Comparison of ENCODE assay signal across 15 cellular contexts in genomic region chr20:24337074-24337473, GRCh38.
DNase-seq lines count a peak whose midpoint lies in the region; ATAC-seq, FAIRE-seq and TF ChIP-seq lines count a peak whose summit lies in the region.
"Had no signal": no experiment of that assay in that cellular context is flagged by ENCODE, and none has a peak within 500 bp of the region (broad histone marks: within the 10 kb centered on the region; RNA-seq: fewer than 3 reads in every experiment).

No MANE protein-coding gene starts in this region.

- DNase-seq in right atrium auricular region (ENCODE audit: low spot score) (peak; percentile 11), left ventricle myocardium inferior (no peak), NB4 (ENCODE audit: low read depth) (peak; percentile 13), bronchial epithelial cell (ENCODE audit: low read depth) (peak; percentile 81), ureter (ENCODE audit: low spot score) (no peak), HAP-1 (ENCODE audit: low spot score in 2 of 2) (no peak)
- no peak for DNase-seq in stimulated activated effector memory CD8-positive, alpha-beta T cell treated with anti-CD3 and anti-CD28 coated beads, Interleukin-12 subunit alpha, Interleukin-12 subunit beta, amount 100 ng/mL, for 72 hours (ENCODE audit: low spot score in 2 of 2)
- DNase-seq: activated naive CD4-positive, alpha-beta T cell treated with anti-CD3 and anti-CD28 coated beads, Interleukin-2, amount 50 U/mL, for 16 hours; NCI-H146; Peyer's patch had no signal

- no peak overlapping the region for H3K27ac ChIP-seq in right atrium auricular region
- H3K27ac ChIP-seq in left ventricle myocardium inferior (replicated peaks), result no peak overlapping the region
- H3K27ac ChIP-seq: Peyer's patch had no signal

- no peak for FAIRE-seq in bronchial epithelial cell (lab: Jason Lieb, UNC)

- TF ChIP-seq CTCF in right atrium auricular region (IDR thresholded peaks at IDR 0.05) (no peak), left ventricle myocardium inferior (IDR thresholded peaks at IDR 0.05; ENCODE audit: borderline replicate concordance) (no peak), NB4 (IDR thresholded peaks at IDR 0.05; ENCODE audit: low read depth, low read length) (no peak), bronchial epithelial cell (IDR thresholded peaks at IDR 0.05; ENCODE audit: insufficient read depth, low read length, severe bottlenecking) (no peak)

- H3K4me3 ChIP-seq in right atrium auricular region, result no peak overlapping the region
- H3K4me3 ChIP-seq in left ventricle myocardium inferior, result no peak overlapping the region
- no peak overlapping the region for H3K4me3 ChIP-seq in NB4 (ENCODE audit: low read depth, low read length)
- H3K4me3 ChIP-seq in bronchial epithelial cell (ENCODE audit: low read depth, low read length), result no peak overlapping the region
- no peak overlapping the region for H3K4me3 ChIP-seq in HAP-1
- H3K4me3 ChIP-seq: Peyer's patch had no signal

- no peaks in the 10 kb centered on the region for H3K36me3 Mint-ChIP-seq in stimulated activated effector memory CD8-positive, alpha-beta T cell treated with anti-CD3 and anti-CD28 coated beads, Interleukin-12 subunit alpha, Interleukin-12 subunit beta, amount 100 ng/mL, for 72 hours
- H3K36me3 Mint-ChIP-seq: stimulated activated memory B cell treated with anti-CD40 and anti-IgM and Interleukin-4, amounts not matched to agents 10 μg/mL and 1 μg/mL and 100 μg/mL, for 72 hours had no signal

- H3K27ac Mint-ChIP-seq in stimulated activated effector memory CD8-positive, alpha-beta T cell treated with anti-CD3 and anti-CD28 coated beads, Interleukin-12 subunit alpha, Interleukin-12 subunit beta, amount 100 ng/mL, for 72 hours, result no peak overlapping the region
- H3K27ac Mint-ChIP-seq: B cell; stimulated activated memory B cell treated with anti-CD40 and anti-IgM and Interleukin-4, amounts not matched to agents 10 μg/mL and 1 μg/mL and 100 μg/mL, for 72 hours had no signal

- H3K27me3 ChIP-seq in right atrium auricular region (no peaks in the 10 kb centered on the region), left ventricle myocardium inferior (ENCODE audit: low read depth) (peaks cover 25% of the 10 kb centered on the region), bronchial epithelial cell (ENCODE audit: control insufficient read depth, insufficient read depth, low read length) (no peaks in the 10 kb centered on the region), HAP-1 (ENCODE audit: low read depth) (no peaks in the 10 kb centered on the region)
- H3K27me3 ChIP-seq: Peyer's patch had no signal

- intact Hi-C loops in left ventricle myocardium inferior (cut with micrococcal nuclease), result no loop called here

- H3K4me1 ChIP-seq in right atrium auricular region (no peaks in the 10 kb centered on the region), left ventricle myocardium inferior (no peaks in the 10 kb centered on the region), HAP-1 (no peaks in the 10 kb centered on the region)
- H3K4me1 ChIP-seq: Peyer's patch had no signal

- no peak for TF ChIP-seq POLR2A in NB4 (IDR thresholded peaks at IDR 0.05; ENCODE audit: extremely low read depth, insufficient read length)

- no peak overlapping the region for H3K4me3 Mint-ChIP-seq in stimulated activated effector memory CD8-positive, alpha-beta T cell treated with anti-CD3 and anti-CD28 coated beads, Interleukin-12 subunit alpha, Interleukin-12 subunit beta, amount 100 ng/mL, for 72 hours
- H3K4me3 Mint-ChIP-seq: B cell; stimulated activated memory B cell treated with anti-CD40 and anti-IgM and Interleukin-4, amounts not matched to agents 10 μg/mL and 1 μg/mL and 100 μg/mL, for 72 hours had no signal

- no peaks in the 10 kb centered on the region for H3K36me3 ChIP-seq in right atrium auricular region
- no peaks in the 10 kb centered on the region for H3K36me3 ChIP-seq in left ventricle myocardium inferior
- no peaks in the 10 kb centered on the region for H3K36me3 ChIP-seq in bronchial epithelial cell (ENCODE audit: control insufficient read depth, insufficient read depth, low read length)
- no peaks in the 10 kb centered on the region for H3K36me3 ChIP-seq in HAP-1 (replicated peaks)
- H3K36me3 ChIP-seq: Peyer's patch had no signal

- no peaks in the 10 kb centered on the region for H3K9me3 ChIP-seq in right atrium auricular region
- H3K9me3 ChIP-seq in left ventricle myocardium inferior (replicated peaks), result no peaks in the 10 kb centered on the region
- H3K9me3 ChIP-seq in HAP-1, result no peaks in the 10 kb centered on the region
- H3K9me3 ChIP-seq: Peyer's patch had no signal

- peaks cover 6% of the 10 kb centered on the region for H3K4me1 Mint-ChIP-seq in stimulated activated effector memory CD8-positive, alpha-beta T cell treated with anti-CD3 and anti-CD28 coated beads, Interleukin-12 subunit alpha, Interleukin-12 subunit beta, amount 100 ng/mL, for 72 hours
- H3K4me1 Mint-ChIP-seq: B cell; stimulated activated memory B cell treated with anti-CD40 and anti-IgM and Interleukin-4, amounts not matched to agents 10 μg/mL and 1 μg/mL and 100 μg/mL, for 72 hours had no signal

- no peaks in the 10 kb centered on the region for H3K9me3 Mint-ChIP-seq in stimulated activated effector memory CD8-positive, alpha-beta T cell treated with anti-CD3 and anti-CD28 coated beads, Interleukin-12 subunit alpha, Interleukin-12 subunit beta, amount 100 ng/mL, for 72 hours

- in situ Hi-C loops in HAP-1 (cut with MboI; ENCODE audit: low sequenced_read_pairs), result no loop called here

- ATAC-seq in stimulated activated effector memory CD8-positive, alpha-beta T cell treated with anti-CD3 and anti-CD28 coated beads, Interleukin-12 subunit alpha, Interleukin-12 subunit beta, amount 100 ng/mL, for 72 hours, result peak; percentile 59
- no peak for ATAC-seq in HG02938 (IDR thresholded peaks at IDR 0.05; ENCODE audit: unreplicated experiment)
- ATAC-seq: HCT116; HepG2; stimulated activated memory B cell treated with anti-CD40 and anti-IgM and Interleukin-4, amounts not matched to agents 10 μg/mL and 1 μg/mL and 100 μg/mL, for 72 hours had no signal

Comparison
In these comparisons a context has a peak if more than half of its experiments do, and no peak if none do; other contexts are left out.
1. DNase-seq: peak in right atrium auricular region (single experiment), NB4 (single experiment) and bronchial epithelial cell (single experiment); none in left ventricle myocardium inferior (single experiment), stimulated activated effector memory CD8-positive, alpha-beta T cell treated with anti-CD3 and anti-CD28 coated beads, Interleukin-12 subunit alpha, Interleukin-12 subunit beta, amount 100 ng/mL, for 72 hours (0 of 2), ureter (single experiment) and HAP-1 (0 of 2).